Comparison of ENCODE assay signal across 8 cellular contexts in the genomic region with DNA sequence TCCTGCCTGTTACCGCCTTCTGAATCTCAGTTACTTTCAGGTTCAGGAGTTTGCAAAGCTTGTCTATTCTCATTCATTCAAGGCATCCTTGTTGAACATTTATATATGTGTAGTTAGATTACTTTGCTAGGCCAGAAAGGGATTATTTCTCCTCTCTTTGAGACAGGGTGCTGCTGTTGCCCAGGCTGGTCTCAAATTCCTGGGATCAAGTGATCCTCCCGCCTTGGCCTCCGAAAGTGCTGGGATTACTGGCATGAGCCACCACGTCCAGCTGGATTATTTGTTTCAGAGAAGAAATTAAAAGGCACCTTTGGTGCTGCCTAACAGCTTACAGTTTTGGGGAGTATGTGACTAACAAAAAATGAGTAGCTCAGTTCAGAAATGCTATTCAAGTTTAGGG. TPM values are rescaled to one million over a fixed set of nuclear protein-coding genes. Genes with fewer than 3 reads are reported as not detected.
DNase-seq lines count a peak whose midpoint lies in the region; ATAC-seq, FAIRE-seq and TF ChIP-seq lines count a peak whose summit lies in the region.

No MANE protein-coding gene starts in this region.

- peak overlapping the region; percentile 92 for H3K4me3 Mint-ChIP-seq in T-helper 1 cell treated with Interleukin-12 subunit alpha and Interleukin-12 subunit beta and Interleukin-4 antibody, amounts not matched to agents 30 μg/mL and 1 μg/mL, for 36 hours
- peak overlapping the region; percentile 96 for H3K4me3 Mint-ChIP-seq in activated naive CD8-positive, alpha-beta T cell

- no peak overlapping the region for H2AFZ ChIP-seq in keratinocyte (ENCODE audit: control insufficient read depth, low read length)

- peaks cover 31% of the 10 kb centered on the region for H3K4me1 Mint-ChIP-seq in T-helper 1 cell treated with Interleukin-12 subunit alpha and Interleukin-12 subunit beta and Interleukin-4 antibody, amounts not matched to agents 30 μg/mL and 1 μg/mL, for 36 hours (ENCODE audit: low read depth)
- H3K4me1 Mint-ChIP-seq in activated naive CD8-positive, alpha-beta T cell (ENCODE audit: low read depth) = peaks cover 56% of the 10 kb centered on the region

- DNase-seq in T-helper 1 cell (no peak), keratinocyte (ENCODE audit: low read depth, low spot score) (no peak), substantia nigra (lab: John Stamatoyannopoulos, UW) (no peak)
- no peak for DNase-seq in stimulated activated CD4-positive, alpha-beta T cell treated with anti-CD3 and anti-CD28 coated beads, Interleukin-4, amount 100 ng/mL, for 1 hour

- H3K9ac ChIP-seq in keratinocyte (ENCODE audit: control insufficient read depth, extremely low read depth, insufficient read depth, low read length) = peak overlapping the region; percentile 97

- peaks cover 8% of the 10 kb centered on the region for H3K36me3 Mint-ChIP-seq in T-helper 1 cell treated with Interleukin-12 subunit alpha and Interleukin-12 subunit beta and Interleukin-4 antibody, amounts not matched to agents 30 μg/mL and 1 μg/mL, for 36 hours (ENCODE audit: low read depth)
- H3K36me3 Mint-ChIP-seq in activated naive CD8-positive, alpha-beta T cell = peaks cover 11% of the 10 kb centered on the region

- no peaks in the 10 kb centered on the region for H3K27me3 ChIP-seq in keratinocyte (ENCODE audit: control insufficient read depth, extremely low read depth, insufficient read depth, low read length)

- peak overlapping the region; percentile 78 to 99 (median 81) for H3K4me3 ChIP-seq in keratinocyte (ENCODE audit: control insufficient read depth in 2 of 3, extremely low read depth in 1 of 3, insufficient read depth in 2 of 3, low read depth in 1 of 3, low read length in 3 of 3)

- H3K27ac Mint-ChIP-seq in T-helper 1 cell treated with Interleukin-12 subunit alpha and Interleukin-12 subunit beta and Interleukin-4 antibody, amounts not matched to agents 30 μg/mL and 1 μg/mL, for 36 hours = peak overlapping the region; percentile 94
- H3K27ac Mint-ChIP-seq in activated naive CD8-positive, alpha-beta T cell = peak overlapping the region; percentile 97

- no peaks in the 10 kb centered on the region for H3K9me3 ChIP-seq in keratinocyte (ENCODE audit: control insufficient read depth, low read depth, low read length)

- H3K4me2 ChIP-seq in keratinocyte (ENCODE audit: control insufficient read depth, extremely low read depth, insufficient read depth, low read depth, low read length) = peak overlapping the region; percentile 86

- H3K27ac ChIP-seq in keratinocyte (ENCODE audit: control insufficient read depth, insufficient read depth, low read length) = peak overlapping the region; percentile 92
- peak overlapping the region; percentile 88 for H3K27ac ChIP-seq in substantia nigra (ENCODE audit: low read depth, low read length, poor library complexity, severe bottlenecking)

- peaks cover 17% of the 10 kb centered on the region for H3K4me1 ChIP-seq in keratinocyte (ENCODE audit: control insufficient read depth, extremely low read depth, insufficient read depth, low read length)

- ATAC-seq in HG03045 (IDR thresholded peaks at IDR 0.05; ENCODE audit: unreplicated experiment) (no peak), GM19463 (IDR thresholded peaks at IDR 0.05; ENCODE audit: unreplicated experiment) (no peak)

- no peaks in the 10 kb centered on the region for H4K20me1 ChIP-seq in keratinocyte (ENCODE audit: control insufficient read depth, extremely low read depth, insufficient read depth, low read length)

- dilution Hi-C loops in keratinocyte (cut with MboI; ENCODE audit: extremely low pct_ligation_motif_present, low sequenced_read_pairs) = no loop called here

- H3K36me3 ChIP-seq in keratinocyte (ENCODE audit: control insufficient read depth in 2 of 2, extremely low read depth in 1 of 2, insufficient read depth in 2 of 2, low read length in 2 of 2) = no peaks in the 10 kb centered on the region

- TF ChIP-seq CTCF in keratinocyte (optimal IDR thresholded peaks at IDR 0.05 in 1 of 3, IDR thresholded peaks at IDR 0.05 in 1 of 3, conservative IDR thresholded peaks at IDR 0.05 in 1 of 3; ENCODE audit: extremely low read depth in 1 of 3, insufficient read depth in 2 of 3, low read length in 3 of 3) = no peak

- no peaks in the 10 kb centered on the region for H3K9me3 Mint-ChIP-seq in T-helper 1 cell treated with Interleukin-12 subunit alpha and Interleukin-12 subunit beta and Interleukin-4 antibody, amounts not matched to agents 30 μg/mL and 1 μg/mL, for 36 hours
- no peaks in the 10 kb centered on the region for H3K9me3 Mint-ChIP-seq in activated naive CD8-positive, alpha-beta T cell (ENCODE audit: low read depth)

- peaks cover 49% of the 10 kb centered on the region for H3K79me2 ChIP-seq in keratinocyte (ENCODE audit: control insufficient read depth, insufficient read depth, low read length)

- FAIRE-seq in keratinocyte (lab: Jason Lieb, UNC) = no peak

- no peaks in the 10 kb centered on the region for H3K9me1 ChIP-seq in keratinocyte (ENCODE audit: control insufficient read depth, extremely low read depth, insufficient read depth, low read length)

- peaks cover 19% of the 10 kb centered on the region for H3K27me3 Mint-ChIP-seq in T-helper 1 cell treated with Interleukin-12 subunit alpha and Interleukin-12 subunit beta and Interleukin-4 antibody, amounts not matched to agents 30 μg/mL and 1 μg/mL, for 36 hours (ENCODE audit: low read depth)
- H3K27me3 Mint-ChIP-seq in activated naive CD8-positive, alpha-beta T cell = no peaks in the 10 kb centered on the region

RNA-seq across cellular contexts. Expression of a gene that starts 0.8 kb away (rescaled TPM):
- 65.4 to 126 TPM (median 74.8 TPM) in 3 replicates for polyA plus RNA-seq in keratinocyte
- 177 TPM for polyA plus RNA-seq in keratinocyte (2011; ENCODE audit: low read depth)
- 75.1 and 123 TPM in 2 replicates for polyA plus RNA-seq in keratinocyte (2011; cell fraction: cytosol; rRNA removed)
- 46.9 and 57.5 TPM in 2 replicates for polyA plus RNA-seq in keratinocyte (2011; cell fraction: nucleus; rRNA removed)
- 42.0 and 50.4 TPM in 2 replicates for polyA plus RNA-seq in keratinocyte (2012; ENCODE audit: low replicate concordance)
- 8.0 to 26.2 TPM (median 15.6 TPM) in 3 replicates for polyA minus RNA-seq in keratinocyte
- 23.8 TPM for polyA minus RNA-seq in keratinocyte (2011; cell fraction: cytosol; rRNA and poly(A)+ RNA removed)
- 13.8 and 23.0 TPM in 2 replicates for polyA minus RNA-seq in keratinocyte (2011; cell fraction: nucleus; rRNA and poly(A)+ RNA removed)

RNA-seq across cellular contexts. Expression of a gene that starts 27.5 kb away (rescaled TPM):
- polyA plus RNA-seq in keratinocyte = 47.0 to 76.9 TPM (median 57.5 TPM) in 3 replicates
- polyA plus RNA-seq in keratinocyte (2011; ENCODE audit: low read depth) = 0.82 TPM
- 48.6 and 68.2 TPM in 2 replicates for polyA plus RNA-seq in keratinocyte (2011; cell fraction: cytosol; rRNA removed)
- polyA plus RNA-seq in keratinocyte (2011; cell fraction: nucleus; rRNA removed) = 20.0 and 23.7 TPM in 2 replicates
- 5.9 and 41.7 TPM in 2 replicates for polyA plus RNA-seq in keratinocyte (2012; ENCODE audit: low replicate concordance)
- 27.2 to 42.0 TPM (median 36.9 TPM) in 3 replicates for polyA minus RNA-seq in keratinocyte
- polyA minus RNA-seq in keratinocyte (2011; cell fraction: cytosol; rRNA and poly(A)+ RNA removed) = 16.3 TPM
- 3.4 and 4.7 TPM in 2 replicates for polyA minus RNA-seq in keratinocyte (2011; cell fraction: nucleus; rRNA and poly(A)+ RNA removed)

RNA-seq across cellular contexts. Expression of a gene that starts 35.3 kb away (rescaled TPM):
- polyA plus RNA-seq in keratinocyte = 0.02 to 0.09 TPM in 2 of 3 replicates, not detected in the other
- not detected for polyA plus RNA-seq in keratinocyte (2011; ENCODE audit: low read depth)
- polyA plus RNA-seq in keratinocyte (2011; cell fraction: cytosol; rRNA removed) = under 0.01 TPM in 1 of 2 replicates, not detected in the other
- polyA plus RNA-seq in keratinocyte (2011; cell fraction: nucleus; rRNA removed) = 0.05 and 0.06 TPM in 2 replicates
- polyA plus RNA-seq in keratinocyte (2012; ENCODE audit: low replicate concordance) = 0.30 and 0.69 TPM in 2 replicates
- polyA minus RNA-seq in keratinocyte = 0.13 to 0.95 TPM in 2 of 3 replicates, not detected in the other
- polyA minus RNA-seq in keratinocyte (2011; cell fraction: cytosol; rRNA and poly(A)+ RNA removed) = not detected
- polyA minus RNA-seq in keratinocyte (2011; cell fraction: nucleus; rRNA and poly(A)+ RNA removed) = 0.11 and 0.16 TPM in 2 replicates

RNA-seq across cellular contexts. Expression of a gene that starts 57.1 kb away (rescaled TPM):
- polyA plus RNA-seq in keratinocyte = 2.1 to 3.3 TPM (median 3.1 TPM) in 3 replicates
- 0.27 TPM for polyA plus RNA-seq in keratinocyte (2011; ENCODE audit: low read depth)
- 2.1 TPM in 2 replicates for polyA plus RNA-seq in keratinocyte (2011; cell fraction: cytosol; rRNA removed)
- polyA plus RNA-seq in keratinocyte (2011; cell fraction: nucleus; rRNA removed) = 4.2 and 4.3 TPM in 2 replicates
- 0.52 and 2.9 TPM in 2 replicates for polyA plus RNA-seq in keratinocyte (2012; ENCODE audit: low replicate concordance)
- 1.6 to 3.0 TPM (median 1.6 TPM) in 3 replicates for polyA minus RNA-seq in keratinocyte
- 1.9 TPM for polyA minus RNA-seq in keratinocyte (2011; cell fraction: cytosol; rRNA and poly(A)+ RNA removed)
- 1.2 and 1.3 TPM in 2 replicates for polyA minus RNA-seq in keratinocyte (2011; cell fraction: nucleus; rRNA and poly(A)+ RNA removed)
